Comparison of ENCODE assay signal across 21 cellular contexts in the genomic region with DNA sequence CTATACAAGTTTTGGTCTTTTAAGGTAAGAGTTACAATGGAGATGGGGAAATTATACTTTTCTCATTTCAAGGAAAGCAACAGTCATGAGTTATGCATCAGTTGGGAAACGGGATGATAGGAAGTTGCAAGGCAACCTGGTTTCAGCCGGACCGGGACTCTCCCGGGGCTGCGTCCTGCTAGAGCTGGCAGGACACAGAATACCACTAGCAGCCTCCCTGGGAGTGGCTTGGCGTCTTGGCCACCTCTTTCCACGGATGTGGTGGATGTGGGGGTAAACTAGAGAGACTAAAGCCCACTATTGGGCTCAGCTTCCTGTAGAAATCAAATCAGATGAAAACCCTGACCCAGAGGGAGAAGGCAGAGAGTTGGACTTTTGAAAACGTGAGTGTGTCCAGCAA.
"Had no signal": no experiment of that assay in that cellular context is flagged by ENCODE, and none has a peak within 500 bp of the region (broad histone marks: within the 10 kb centered on the region; RNA-seq: fewer than 3 reads in every experiment).

No MANE protein-coding gene starts in this region.

- H3K27me3 ChIP-seq: foreskin keratinocyte, left lung had no signal

- H3K9me3 ChIP-seq: left lung had no signal

- ATAC-seq: activated CD8-positive, alpha-beta T cell treated with anti-CD3 and anti-CD28 coated beads, Interleukin-2, amount 10 ng/mL, durations not matched to agents 7 days and 5 days; activated T-cell treated with anti-CD3 and anti-CD28 coated beads, Interleukin-2, amount 50 U/mL, for 4 hours; foreskin keratinocyte; left lung; SK-N-SH treated with all-trans-retinoic acid at 6 μM for 48 hours; stimulated activated naive CD8-positive, alpha-beta T cell treated with anti-CD3 and anti-CD28 coated beads, Interleukin-15, Interleukin-2, amounts not matched to agents 100 U/mL and 50 U/mL, for 24 hours; T-cell had no signal

- H3K4me3 ChIP-seq: left lung had no signal

- H3K27ac ChIP-seq: foreskin keratinocyte, left lung, VCaP had no signal

- DNase-seq: activated CD4-positive, alpha-beta T cell treated with anti-CD3 and anti-CD28 coated beads, Interleukin-2, amount 50 U/mL, for 1 hour; activated CD4-positive, CD25-positive, alpha-beta regulatory T cell treated with anti-CD3 and anti-CD28 coated beads, Interleukin-2, amount 50 U/mL, for 72 hours; activated CD8-positive, alpha-beta memory T cell treated with anti-CD3 and anti-CD28 coated beads, Interleukin-2, amount 50 U/mL, for 4 hours; activated CD8-positive, alpha-beta T cell treated with anti-CD3 and anti-CD28 coated beads, Interleukin-2, amount 10 ng/mL, durations not matched to agents 7 days and 5 days; activated naive CD4-positive, alpha-beta T cell treated with anti-CD3 and anti-CD28 coated beads for 36 hours; activated naive CD8-positive, alpha-beta T cell treated with anti-CD3 and anti-CD28 coated beads, Interleukin-2, amount 10 ng/mL, durations not matched to agents 7 days and 5 days; activated T-cell treated with anti-CD3 and anti-CD28 coated beads, Interleukin-2, amount 50 U/mL, for 4 hours; amygdala; effector CD4-positive, alpha-beta T cell; erythroblast; foreskin keratinocyte; mammary epithelial cell; nephron progenitor cell; nucleus accumbens; stimulated activated CD4-positive, alpha-beta T cell treated with anti-CD3 and anti-CD28 coated beads, Interleukin-12 subunit alpha, Interleukin-12 subunit beta, amount 100 ng/mL, for 4 hours; stimulated activated CD4-positive, alpha-beta T cell treated with anti-CD3 and anti-CD28 coated beads, Interleukin-4, amount 100 ng/mL, for 4 hours; stimulated activated naive CD8-positive, alpha-beta T cell treated with anti-CD3 and anti-CD28 coated beads, Interleukin-15, Interleukin-2, amounts not matched to agents 100 U/mL and 50 U/mL, for 24 hours; T-cell had no signal
